Comparison of ENCODE assay signal across 1 cellular context in the genomic region with DNA sequence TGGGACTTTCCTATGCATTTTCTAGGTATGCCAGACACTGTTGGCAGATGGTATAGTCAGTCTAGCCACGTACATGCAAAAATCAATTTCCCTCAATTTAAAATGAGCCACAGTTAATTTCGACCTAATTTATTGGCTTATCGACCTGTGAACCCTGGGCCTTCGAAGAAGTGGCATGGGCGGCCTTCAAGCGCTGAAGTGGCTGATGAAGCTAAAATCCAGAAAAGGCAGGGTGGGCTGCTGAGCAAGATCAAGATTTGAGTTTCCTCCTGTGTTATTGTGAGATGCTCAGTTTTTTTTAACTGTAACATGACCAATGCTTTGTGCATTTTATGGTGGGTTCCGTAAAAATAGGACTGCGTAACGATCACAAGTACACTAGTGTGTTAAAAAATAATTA.
TF ChIP-seq lines count a peak whose summit lies in the region.

No MANE protein-coding gene starts in this region.

TF ChIP-seq in liver, 16 proteins besides CTCF, POLR2A, EP300 and RAD21:
- TF ChIP-seq FOXA1 (IDR thresholded peaks at IDR 0.05): no peak
- TF ChIP-seq RXRA (IDR thresholded peaks at IDR 0.05): no peak
- no peak for TF ChIP-seq MAX (IDR thresholded peaks at IDR 0.05)
- no peak for TF ChIP-seq FOXA2 (IDR thresholded peaks at IDR 0.05)
- no peak for TF ChIP-seq REST (IDR thresholded peaks at IDR 0.05)
- no peak for TF ChIP-seq YY1 (IDR thresholded peaks at IDR 0.05)
- TF ChIP-seq TAF1 (conservative IDR thresholded peaks at IDR 0.05): no peak
- TF ChIP-seq, protein P1, sequence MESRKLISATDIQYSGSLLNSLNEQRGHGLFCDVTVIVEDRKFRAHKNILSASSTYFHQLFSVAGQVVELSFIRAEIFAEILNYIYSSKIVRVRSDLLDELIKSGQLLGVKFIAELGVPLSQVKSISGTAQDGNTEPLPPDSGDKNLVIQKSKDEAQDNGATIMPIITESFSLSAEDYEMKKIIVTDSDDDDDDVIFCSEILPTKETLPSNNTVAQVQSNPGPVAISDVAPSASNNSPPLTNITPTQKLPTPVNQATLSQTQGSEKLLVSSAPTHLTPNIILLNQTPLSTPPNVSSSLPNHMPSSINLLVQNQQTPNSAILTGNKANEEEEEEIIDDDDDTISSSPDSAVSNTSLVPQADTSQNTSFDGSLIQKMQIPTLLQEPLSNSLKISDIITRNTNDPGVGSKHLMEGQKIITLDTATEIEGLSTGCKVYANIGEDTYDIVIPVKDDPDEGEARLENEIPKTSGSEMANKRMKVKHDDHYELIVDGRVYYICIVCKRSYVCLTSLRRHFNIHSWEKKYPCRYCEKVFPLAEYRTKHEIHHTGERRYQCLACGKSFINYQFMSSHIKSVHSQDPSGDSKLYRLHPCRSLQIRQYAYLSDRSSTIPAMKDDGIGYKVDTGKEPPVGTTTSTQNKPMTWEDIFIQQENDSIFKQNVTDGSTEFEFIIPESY (IDR thresholded peaks at IDR 0.05): no peak
- TF ChIP-seq NR2F2 (IDR thresholded peaks at IDR 0.05): no peak
- TF ChIP-seq SP1 (IDR thresholded peaks at IDR 0.05): no peak
- no peak for TF ChIP-seq HNF4A (conservative IDR thresholded peaks at IDR 0.05)
- no peak for TF ChIP-seq GABPA (IDR thresholded peaks at IDR 0.05 in 1 of 2, conservative IDR thresholded peaks at IDR 0.05 in 1 of 2)
- no peak for TF ChIP-seq JUND (IDR thresholded peaks at IDR 0.05)
- TF ChIP-seq ATF3 (IDR thresholded peaks at IDR 0.05): no peak
- no peak for TF ChIP-seq EGR1 (IDR thresholded peaks at IDR 0.05; ENCODE audit: low read depth in 2 of 2)
- no peak for TF ChIP-seq HNF4G (IDR thresholded peaks at IDR 0.05)
